Comparison of ENCODE assay signal across 8 cellular contexts in genomic region chr9:127715443-127716337, GRCh38. TPM values are rescaled to one million over a fixed set of nuclear protein-coding genes. Genes with fewer than 3 reads are reported as not detected.
DNase-seq lines count a peak whose midpoint lies in the region; ATAC-seq and TF ChIP-seq lines count a peak whose summit lies in the region.

A gene with protein sequence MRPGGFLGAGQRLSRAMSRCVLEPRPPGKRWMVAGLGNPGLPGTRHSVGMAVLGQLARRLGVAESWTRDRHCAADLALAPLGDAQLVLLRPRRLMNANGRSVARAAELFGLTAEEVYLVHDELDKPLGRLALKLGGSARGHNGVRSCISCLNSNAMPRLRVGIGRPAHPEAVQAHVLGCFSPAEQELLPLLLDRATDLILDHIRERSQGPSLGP (minus strand): TSS chr9:127715663. CDS start chr9:127715639, 24 bp downstream.
Gene TTC16 (plus strand): TSS chr9:127716079. CDS start chr9:127716146, 67 bp downstream.

- in situ Hi-C loops in GM18951 (cut with MboI; ENCODE audit: low sequenced_read_pairs, unreplicated experiment), result no loop called here

- H3K4me1 ChIP-seq in smooth muscle cell (ENCODE audit: low read depth), result peaks cover 11% of the 10 kb centered on the region

- H3K36me3 ChIP-seq in smooth muscle cell (ENCODE audit: low read depth), result no peaks in the 10 kb centered on the region

- H3K9me3 Mint-ChIP-seq in WTC11 (no peaks in the 10 kb centered on the region), immature natural killer cell (no peaks in the 10 kb centered on the region)

- no peaks in the 10 kb centered on the region for H3K9me3 ChIP-seq in smooth muscle cell (replicated peaks; ENCODE audit: low read depth)

- H3K4me2 ChIP-seq in smooth muscle cell, result peak within 1 kb of the TSS; percentile 100

- POLR2A ChIA-PET in WTC11 (lab: Charles Lee), result interaction anchor here (0.6 to 1.4 kb wide), 3 partner anchors 14 to 376 kb away, joined by 4 to 5 read pairs (median 4); no protein-coding TSS in a partner anchor

- H3K36me3 Mint-ChIP-seq in WTC11 (no peaks in the 10 kb centered on the region), immature natural killer cell (no peaks in the 10 kb centered on the region)

- WGBS in smooth muscle cell (ENCODE audit: low lambda C conversion rate), result 8% methylated on average over 59 of the region's 65 CpGs

- DNase-seq in AG08395 (ENCODE audit: low spot score) (peak; percentile 99), NCI-H2227 treated with DMSO at 0.1 percent for 48 hours (lab: John Stamatoyannopoulos, UW) (peak; percentile 84), WTC11 (ENCODE audit: low spot score) (peak; percentile 99), cardiac fibroblast (ENCODE audit: low read depth in 2 of 2) (peak; percentile 96), immature natural killer cell (peak; percentile 95 to 96 (median 96)), smooth muscle cell (lab: John Stamatoyannopoulos, UW; ENCODE audit: unreplicated experiment) (peak; percentile 93)

- H3K27ac ChIP-seq in smooth muscle cell (ENCODE audit: low read depth), result peak within 1 kb of the TSS; percentile 63

- H3K4me3 Mint-ChIP-seq in WTC11, result peak within 1 kb of the TSS; percentile 97
- peak within 1 kb of the TSS; percentile 90 to 100 (median 95) for H3K4me3 Mint-ChIP-seq in immature natural killer cell

- no peaks in the 10 kb centered on the region for H4K20me1 ChIP-seq in smooth muscle cell (ENCODE audit: low read depth)

- peak within 1 kb of the TSS; percentile 99 for H2AFZ ChIP-seq in smooth muscle cell (ENCODE audit: low read depth)

- ATAC-seq in HG03175 (IDR thresholded peaks at IDR 0.05; ENCODE audit: unreplicated experiment), result peak; percentile 90
- ATAC-seq in WTC11, result peak; percentile 89

- H3K27me3 ChIP-seq in smooth muscle cell (ENCODE audit: low read depth), result no peaks in the 10 kb centered on the region

- CTCF ChIA-PET in WTC11 (lab: Charles Lee), result interaction anchor here (1.0 to 7.3 kb wide), 13 partner anchors 9 to 215 kb away, joined by 3 to 73 read pairs (median 4); partner anchors contain the start of genes CFAP157, PIP5KL1 and TOR2A

- H3K27me3 Mint-ChIP-seq in WTC11 (ENCODE audit: low read depth) (no peaks in the 10 kb centered on the region), immature natural killer cell (ENCODE audit: low read depth in 3 of 3) (peaks cover 4 to 11% (median 6%) of the 10 kb centered on the region in 3 donors)

- H3K4me3 ChIP-seq in cardiac fibroblast (replicated peaks in 1 of 2; ENCODE audit: low read depth in 2 of 2, low read length in 2 of 2) (peak within 1 kb of the TSS; percentile 88 to 89), smooth muscle cell (peak within 1 kb of the TSS; percentile 71)

- peak; percentile 56 for TF ChIP-seq POLR2A in GM18951 (IDR thresholded peaks at IDR 0.05; ENCODE audit: extremely low read depth, insufficient read depth, insufficient read length)

- H3K27ac Mint-ChIP-seq in WTC11 (peak within 1 kb of the TSS; percentile 91; the same call in 1 of the 2 replicates), immature natural killer cell (peak within 1 kb of the TSS; percentile 89 to 96 (median 94))

- H3F3A ChIP-seq in smooth muscle cell (ENCODE audit: low read depth), result no peaks in the 10 kb centered on the region

- peak within 1 kb of the TSS; percentile 85 for H3K9ac ChIP-seq in smooth muscle cell (ENCODE audit: low read depth)

- H3K4me1 Mint-ChIP-seq in WTC11 (peaks cover 22% of the 10 kb centered on the region), immature natural killer cell (peaks cover 32 to 39% of the 10 kb centered on the region in 2 donors)

- no peaks in the 10 kb centered on the region for H3K79me2 ChIP-seq in smooth muscle cell (ENCODE audit: low read depth)

- TF ChIP-seq CTCF in WTC11 (IDR thresholded peaks at IDR 0.05), result no peak
- no peak for TF ChIP-seq CTCF in cardiac fibroblast (IDR thresholded peaks at IDR 0.05; ENCODE audit: low read depth, low read length)
- no peak for TF ChIP-seq CTCF in smooth muscle cell (IDR thresholded peaks at IDR 0.05; ENCODE audit: borderline replicate concordance, insufficient read depth, poor library complexity, severe bottlenecking)

TF ChIP-seq in WTC11, 78 proteins besides CTCF, POLR2A, EP300 and RAD21 (continues in another document):
- peak; percentile 100 for TF ChIP-seq SP1 (CRISPR knock-in tag; conservative IDR thresholded peaks at IDR 0.05)
- TF ChIP-seq FOXK1 (CRISPR knock-in tag; IDR thresholded peaks at IDR 0.05), result peak; percentile 83
- TF ChIP-seq ARID4B (CRISPR knock-in tag; IDR thresholded peaks at IDR 0.05; ENCODE audit: borderline replicate concordance), result peak; percentile 79; the same call in 1 of the 2 replicates
- no peak for TF ChIP-seq CBFB (CRISPR knock-in tag; IDR thresholded peaks at IDR 0.05; ENCODE audit: low read depth)
- TF ChIP-seq, protein P1, sequence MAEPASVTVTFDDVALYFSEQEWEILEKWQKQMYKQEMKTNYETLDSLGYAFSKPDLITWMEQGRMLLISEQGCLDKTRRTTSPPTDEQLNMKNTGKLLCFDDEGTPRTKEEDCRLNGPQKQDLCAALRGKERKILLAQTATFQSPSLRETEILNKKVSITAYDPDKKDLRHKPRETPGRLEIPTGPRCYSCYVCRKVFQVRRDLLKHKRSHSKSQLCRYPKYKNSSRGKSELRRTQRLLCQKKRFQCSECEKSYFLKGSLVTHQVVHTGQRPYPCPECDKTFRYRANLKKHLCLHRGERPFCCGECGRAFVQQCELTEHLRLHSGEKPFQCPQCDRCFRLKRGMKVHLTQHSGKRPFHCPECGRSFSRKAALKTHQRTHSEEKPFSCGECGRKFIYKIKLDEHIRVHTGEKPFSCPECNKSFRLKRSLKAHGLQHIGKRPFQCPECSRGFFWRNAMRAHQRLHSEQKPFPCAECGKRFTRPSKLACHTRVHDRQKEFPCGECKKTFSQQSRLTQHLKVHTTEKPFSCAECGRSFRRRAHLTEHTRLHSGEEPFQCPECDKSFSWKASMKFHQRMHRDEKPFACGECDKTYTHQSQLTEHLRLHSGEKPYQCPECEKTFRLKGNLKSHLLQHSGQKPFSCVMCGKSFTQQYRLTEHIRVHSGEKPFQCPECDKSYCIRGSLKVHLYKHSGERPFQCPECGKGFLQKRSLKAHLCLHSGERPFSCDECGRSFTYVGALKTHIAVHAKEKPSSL (CRISPR knock-in tag; conservative IDR thresholded peaks at IDR 0.05), result no peak
- TF ChIP-seq, protein P2, sequence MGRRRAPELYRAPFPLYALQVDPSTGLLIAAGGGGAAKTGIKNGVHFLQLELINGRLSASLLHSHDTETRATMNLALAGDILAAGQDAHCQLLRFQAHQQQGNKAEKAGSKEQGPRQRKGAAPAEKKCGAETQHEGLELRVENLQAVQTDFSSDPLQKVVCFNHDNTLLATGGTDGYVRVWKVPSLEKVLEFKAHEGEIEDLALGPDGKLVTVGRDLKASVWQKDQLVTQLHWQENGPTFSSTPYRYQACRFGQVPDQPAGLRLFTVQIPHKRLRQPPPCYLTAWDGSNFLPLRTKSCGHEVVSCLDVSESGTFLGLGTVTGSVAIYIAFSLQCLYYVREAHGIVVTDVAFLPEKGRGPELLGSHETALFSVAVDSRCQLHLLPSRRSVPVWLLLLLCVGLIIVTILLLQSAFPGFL (CRISPR knock-in tag; IDR thresholded peaks at IDR 0.05; ENCODE audit: borderline replicate concordance), result no peak
- peak; percentile 94 for TF ChIP-seq CREM (CRISPR knock-in tag; IDR thresholded peaks at IDR 0.05)
- no peak for TF ChIP-seq JAZF1 (CRISPR knock-in tag; IDR thresholded peaks at IDR 0.05)

RNA-seq across cellular contexts. Expression of the first gene that starts in this region (rescaled TPM):
- total RNA-seq in WTC11 (2021) (13.1 to 16.9 TPM (median 13.9 TPM) in 3 replicates), smooth muscle cell (5.6 and 11.9 TPM in 2 replicates)
- polyA plus RNA-seq in immature natural killer cell (10 to 100 TPM; 36.6 to 40.6 (median 39.7) TPM), smooth muscle cell (33.8 and 34.7 TPM in 2 replicates)

RNA-seq across cellular contexts. Expression of gene TTC16, which starts in this region (rescaled TPM):
- total RNA-seq in WTC11 (2021) (not detected in 3 replicates), smooth muscle cell (not detected in 2 replicates)
- polyA plus RNA-seq in immature natural killer cell (1 to 10 TPM in 2 of 3 donors, not detected in 1; 1.3 to 2.4 TPM), smooth muscle cell (0.22 TPM in 1 of 2 replicates, not detected in the other)

Comparison
In these comparisons a context has a peak if more than half of its experiments do, and no peak if none do; other contexts are left out.
1. Peak in every context shown above with its lines: DNase-seq, ATAC-seq, H3K4me3 ChIP-seq and H3K27ac ChIP-seq.